In the genomic region with DNA sequence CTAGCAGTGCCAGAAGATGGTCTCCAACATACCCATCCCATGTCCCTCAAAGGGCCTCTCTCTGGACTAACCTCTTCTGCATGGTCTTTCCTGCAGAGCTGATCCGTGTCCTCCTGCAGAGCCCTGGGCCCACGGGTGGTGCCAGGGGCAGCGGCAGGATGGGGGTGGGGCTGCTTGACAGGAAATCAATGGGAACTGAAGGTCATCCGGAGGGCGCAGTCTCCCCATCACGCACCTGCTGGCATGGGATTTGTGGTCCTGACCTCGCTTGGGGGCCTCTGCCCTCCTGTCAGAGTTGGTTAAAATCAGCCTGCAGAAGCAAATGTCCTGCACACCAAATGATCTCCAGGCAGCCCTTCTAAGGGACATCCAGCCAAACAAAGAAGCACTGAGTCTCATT, we compare ENCODE assay signal across 22 cellular contexts.
DNase-seq lines count a peak whose midpoint lies in the region; ATAC-seq and TF ChIP-seq lines count a peak whose summit lies in the region.
"Had no signal": no experiment of that assay in that cellular context is flagged by ENCODE, and none has a peak within 500 bp of the region (broad histone marks: within the 10 kb centered on the region; RNA-seq: fewer than 3 reads in every experiment).

No MANE protein-coding gene starts in this region.

- no peaks in the 10 kb centered on the region for H3K9me3 Mint-ChIP-seq in osteocyte (ENCODE audit: unreplicated experiment)
- no peaks in the 10 kb centered on the region for H3K9me3 Mint-ChIP-seq in neural progenitor cell
- H3K9me3 Mint-ChIP-seq: CD4-positive, alpha-beta T cell had no signal

- no peaks in the 10 kb centered on the region for H3K36me3 Mint-ChIP-seq in osteocyte (ENCODE audit: unreplicated experiment)
- H3K36me3 Mint-ChIP-seq in neural progenitor cell: no peaks in the 10 kb centered on the region

- no peaks in the 10 kb centered on the region for H3K27me3 Mint-ChIP-seq in osteocyte (ENCODE audit: unreplicated experiment)
- no peaks in the 10 kb centered on the region for H3K27me3 Mint-ChIP-seq in neural progenitor cell (ENCODE audit: insufficient read depth, low read depth)
- H3K27me3 Mint-ChIP-seq: CD4-positive, alpha-beta T cell had no signal

- ATAC-seq in left lobe of liver: peak; percentile 9
- no peak for ATAC-seq in stimulated activated naive CD8-positive, alpha-beta T cell treated with anti-CD3 and anti-CD28 coated beads, Interleukin-15, Interleukin-2, amounts not matched to agents 100 U/mL and 50 U/mL, for 24 hours
- ATAC-seq: Right ventricle myocardium inferior had no signal

- H3K9ac ChIP-seq in neural progenitor cell: no peak overlapping the region

- H3K4me1 Mint-ChIP-seq in osteocyte (ENCODE audit: unreplicated experiment) (peaks cover 35% of the 10 kb centered on the region), neural progenitor cell (peaks cover 3% of the 10 kb centered on the region)

- TF ChIP-seq CTCF in osteocyte (IDR thresholded peaks at IDR 0.05) (no peak), neural progenitor cell (IDR thresholded peaks at IDR 0.05) (no peak), hepatocyte (IDR thresholded peaks at IDR 0.05; ENCODE audit: poor library complexity) (no peak)

- no peaks in the 10 kb centered on the region for H3K9me2 ChIP-seq in hepatocyte (replicated peaks; ENCODE audit: insufficient read depth)

- H3K27ac ChIP-seq in neural progenitor cell: no peak overlapping the region
- H3K27ac ChIP-seq in hepatocyte: no peak overlapping the region
- H3K27ac ChIP-seq: Peyer's patch had no signal

- 92% methylated on average over 7 of the region's 7 CpGs for WGBS in hepatocyte (ENCODE audit: low lambda C conversion rate, missing lambda C conversion rate)

- no peaks in the 10 kb centered on the region for H3F3A ChIP-seq in neural progenitor cell (ENCODE audit: low read depth)

- H3K27me3 ChIP-seq in neural progenitor cell: no peaks in the 10 kb centered on the region
- no peaks in the 10 kb centered on the region for H3K27me3 ChIP-seq in hepatocyte
- H3K27me3 ChIP-seq: MG63, Peyer's patch had no signal

- no peak overlapping the region for H3K4me3 ChIP-seq in neural progenitor cell
- H3K4me3 ChIP-seq in hepatocyte: no peak overlapping the region
- H3K4me3 ChIP-seq: HAP-1, MG63, Peyer's patch had no signal

- H3K36me3 ChIP-seq in neural progenitor cell (no peaks in the 10 kb centered on the region), hepatocyte (replicated peaks; ENCODE audit: insufficient read depth, low read depth) (no peaks in the 10 kb centered on the region)
- H3K36me3 ChIP-seq: HAP-1, Peyer's patch had no signal

- no peaks in the 10 kb centered on the region for H4K20me1 ChIP-seq in neural progenitor cell (ENCODE audit: low read depth)
- H4K20me1 ChIP-seq in hepatocyte (ENCODE audit: insufficient read depth, poor library complexity, severe bottlenecking): no peaks in the 10 kb centered on the region

- H3K4me3 Mint-ChIP-seq in osteocyte (ENCODE audit: unreplicated experiment): no peak overlapping the region
- H3K4me3 Mint-ChIP-seq in neural progenitor cell: no peak overlapping the region
- H3K4me3 Mint-ChIP-seq: CD4-positive, alpha-beta T cell had no signal

- H3K4me1 ChIP-seq in neural progenitor cell (no peaks in the 10 kb centered on the region), hepatocyte (ENCODE audit: insufficient read depth) (peaks cover 5% of the 10 kb centered on the region)
- H3K4me1 ChIP-seq: Peyer's patch had no signal

- H3K9me3 ChIP-seq in neural progenitor cell (ENCODE audit: low read depth) (no peaks in the 10 kb centered on the region), hepatocyte (ENCODE audit: low read depth) (no peaks in the 10 kb centered on the region)
- H3K9me3 ChIP-seq: Caco-2, HAP-1, MG63, Peyer's patch had no signal

- H2AFZ ChIP-seq in neural progenitor cell (replicated peaks) (no peak overlapping the region), hepatocyte (no peak overlapping the region)

- peak; percentile 32 for DNase-seq in activated CD8-positive, alpha-beta memory T cell treated with anti-CD3 and anti-CD28 coated beads, Interleukin-2, amount 50 U/mL, for 48 hours
- DNase-seq in activated CD8-positive, alpha-beta memory T cell treated with anti-CD3 and anti-CD28 coated beads, Interleukin-2, amount 50 U/mL, for 4 hours: no peak
- DNase-seq in left lobe of liver (ENCODE audit: low spot score) (no peak), osteocyte (ENCODE audit: extremely low spot score, unreplicated experiment) (peak; percentile 64), neural progenitor cell (ENCODE audit: low spot score) (no peak), hepatocyte (ENCODE audit: low spot score) (no peak)
- DNase-seq in activated naive CD4-positive, alpha-beta T cell (lab: John Stamatoyannopoulos, UW): no peak
- DNase-seq in stimulated activated naive CD8-positive, alpha-beta T cell treated with anti-CD3 and anti-CD28 coated beads, Interleukin-15, Interleukin-2, amounts not matched to agents 100 U/mL and 50 U/mL, for 24 hours: no peak
- DNase-seq: Caco-2; CD4-positive, alpha-beta T cell; GF-D8; Kasumi-1; MG63; NCI-H1048; NCI-H1436 treated with DMSO at 0.1 percent for 48 hours; NCI-H2081; NCI-H2171 treated with DMSO at 0.1 percent for 48 hours; NCI-H446; NCI-H69; Peyer's patch had no signal

- H3K4me2 ChIP-seq in neural progenitor cell (no peak overlapping the region), hepatocyte (no peak overlapping the region)

- H3K79me2 ChIP-seq in neural progenitor cell (ENCODE audit: low read depth): no peaks in the 10 kb centered on the region
- H3K79me2 ChIP-seq in hepatocyte: no peaks in the 10 kb centered on the region

- H3K27ac Mint-ChIP-seq in osteocyte (ENCODE audit: unreplicated experiment): no peak overlapping the region
- H3K27ac Mint-ChIP-seq in neural progenitor cell: no peak overlapping the region
- H3K27ac Mint-ChIP-seq: CD4-positive, alpha-beta T cell had no signal

Comparison
In these comparisons a context has a peak if more than half of its experiments do, and no peak if none do; other contexts are left out.
1. DNase-seq: peak in activated CD8-positive, alpha-beta memory T cell treated with anti-CD3 and anti-CD28 coated beads, Interleukin-2, amount 50 U/mL, for 48 hours (single experiment) and osteocyte (single experiment); none in activated CD8-positive, alpha-beta memory T cell treated with anti-CD3 and anti-CD28 coated beads, Interleukin-2, amount 50 U/mL, for 4 hours (single experiment), left lobe of liver (single experiment), neural progenitor cell (single experiment), activated naive CD4-positive, alpha-beta T cell (0 of 4), hepatocyte (single experiment) and stimulated activated naive CD8-positive, alpha-beta T cell treated with anti-CD3 and anti-CD28 coated beads, Interleukin-15, Interleukin-2, amounts not matched to agents 100 U/mL and 50 U/mL, for 24 hours (single experiment).